In the genomic region with DNA sequence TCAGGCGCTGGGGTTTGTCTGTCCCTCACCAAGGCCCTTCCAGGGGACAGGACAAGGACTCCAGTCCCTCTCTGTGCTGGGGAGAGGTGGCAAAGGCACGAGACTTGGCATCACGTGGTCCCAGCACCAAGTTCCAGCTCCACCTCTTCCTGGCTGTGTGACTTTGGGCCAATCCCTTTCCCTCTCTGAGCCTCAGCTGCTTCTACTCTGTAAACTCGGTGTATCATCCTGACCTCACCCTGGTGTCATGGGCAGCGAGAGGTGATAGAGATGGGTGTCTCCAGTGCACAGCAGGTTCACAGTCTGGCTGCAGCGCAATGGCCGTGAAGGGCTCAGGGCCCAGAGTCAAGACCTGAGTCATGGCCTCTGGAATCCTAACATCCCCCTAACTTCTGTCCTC, we compare ENCODE assay signal across 20 cellular contexts. TPM values are rescaled to one million over a fixed set of nuclear protein-coding genes. Genes with fewer than 3 reads are reported as not detected.
A peak's percentile ranks its signal among the peaks of the same experiment; 100 is the strongest.
DNase-seq lines count a peak whose midpoint lies in the region; ATAC-seq, FAIRE-seq and TF ChIP-seq lines count a peak whose summit lies in the region.
"Had no signal": no experiment of that assay in that cellular context is flagged by ENCODE, and none has a peak within 500 bp of the region (broad histone marks: within the 10 kb centered on the region; RNA-seq: fewer than 3 reads in every experiment).

No MANE protein-coding gene starts in this region.

- BruUV-seq in Panc1 (replicated peaks; lab: Mats Ljungman, UMichigan) = no TSS peak

- H3K4me3 ChIP-seq in Panc1 (ENCODE audit: low read depth in 2 of 2, low read length in 2 of 2) = no peak overlapping the region
- no peak overlapping the region for H3K4me3 ChIP-seq in dorsolateral prefrontal cortex

- no peaks in the 10 kb centered on the region for H3K9me3 ChIP-seq in Panc1 (ENCODE audit: control insufficient read depth, insufficient read depth, low read depth, low read length)

- H3K9me3 Mint-ChIP-seq in natural killer cell = no peaks in the 10 kb centered on the region

- no peak for TF ChIP-seq CTCF in Panc1 (IDR thresholded peaks at IDR 0.05)
- no peak for TF ChIP-seq CTCF in dorsolateral prefrontal cortex (IDR thresholded peaks at IDR 0.05 in 54 of 56, conservative IDR thresholded peaks at IDR 0.05 in 2 of 56; ENCODE audit: low read depth in 1 of 56, partially characterized antibody in 56 of 56)
- no peak for TF ChIP-seq CTCF in natural killer cell (IDR thresholded peaks at IDR 0.05)

- H3K27ac ChIP-seq in Panc1 (ENCODE audit: low read length) = no peak overlapping the region
- peak overlapping the region in 58 of 59 donors; percentile 42 to 99 (median 95) for H3K27ac ChIP-seq in dorsolateral prefrontal cortex

- DNase-seq in A172 (ENCODE audit: low spot score) (peak; percentile 4), H54 (ENCODE audit: insufficient read length, low spot score) (peak; percentile 41), Panc1 (ENCODE audit: low read depth, low spot score) (no peak), dorsolateral prefrontal cortex (no peak), natural killer cell (no peak), NCI-H1092 (lab: John Stamatoyannopoulos, UW) (no peak), SIG-M5 treated with dmso at 0.1 percent for 504 hours (lab: John Stamatoyannopoulos, UW; ENCODE audit: unreplicated experiment) (no peak)
- DNase-seq: AML-193, COR-L47, DMS153, IMR-90, MV-4-11, NCI-H1417 treated with DMSO at 0.1 percent for 48 hours, NCI-H2029, NCI-H774, SHP77, T-helper 1 cell had no signal

- H3K4me1 Mint-ChIP-seq in natural killer cell = no peaks in the 10 kb centered on the region
- H3K4me1 Mint-ChIP-seq: CD14-positive monocyte had no signal

- ATAC-seq in Panc1 = peak; percentile 62
- ATAC-seq in natural killer cell = no peak
- no peak for ATAC-seq in GM21723 (IDR thresholded peaks at IDR 0.05; ENCODE audit: unreplicated experiment)
- ATAC-seq: SK-N-SH treated with all-trans-retinoic acid at 6 μM for 48 hours had no signal

- no peak overlapping the region for H3K27ac Mint-ChIP-seq in natural killer cell
- H3K27ac Mint-ChIP-seq: CD14-positive monocyte had no signal

- no peak for TF ChIP-seq POLR2A in H54 (IDR thresholded peaks at IDR 0.05; ENCODE audit: low read depth, low read length)

- intact Hi-C loops in Panc1 (cut with micrococcal nuclease; ENCODE audit: unreplicated experiment) = loop anchor here (10.0 kb wide), 1 partner anchor 87 kb away; the partner anchor contains the start of gene FAM222A
- intact Hi-C loops in dorsolateral prefrontal cortex (cut with DNase I) = loop anchor here (2.0 to 5.0 kb wide), 2 partner anchors 85 to 90 kb away; partner anchors contain the start of gene FAM222A (in 1 of the 2)
- intact Hi-C loops in natural killer cell (cut with micrococcal nuclease) = no loop called here

- H3K4me3 Mint-ChIP-seq in natural killer cell = no peak overlapping the region
- H3K4me3 Mint-ChIP-seq: CD14-positive monocyte had no signal

- H3K27me3 Mint-ChIP-seq in natural killer cell (ENCODE audit: low read depth in 2 of 2) = peaks cover 0 to 23% of the 10 kb centered on the region in 2 donors

- no peak for FAIRE-seq in H54 (lab: Jason Lieb, UNC)

- in situ Hi-C loops in Panc1 (cut with HindIII; ENCODE audit: low pct_unique_long_range_greater_than_20kb, low sequenced_read_pairs) = no loop called here

- POLR2A ChIA-PET in Panc1 (lab: Charles Lee) = interaction anchor here (0.6 kb wide), 1 partner anchor 298 kb away, joined by 4 read pairs; no protein-coding TSS in a partner anchor

- H3K4me1 ChIP-seq in Panc1 (ENCODE audit: control insufficient read depth, insufficient read depth, low read length) = no peaks in the 10 kb centered on the region

- H3K36me3 ChIP-seq in Panc1 (ENCODE audit: control insufficient read depth, insufficient read depth, low read length) = no peaks in the 10 kb centered on the region

- H3K36me3 Mint-ChIP-seq in natural killer cell = no peaks in the 10 kb centered on the region
- H3K36me3 Mint-ChIP-seq: CD14-positive monocyte had no signal

- CTCF ChIA-PET in Panc1 (lab: Charles Lee) = interaction anchor here (0.6 kb wide), 1 partner anchor 108 kb away, joined by 6 read pairs; no protein-coding TSS in a partner anchor

- H3K27me3 ChIP-seq in Panc1 (ENCODE audit: control insufficient read depth, insufficient read depth, low read length) (peaks cover 8% of the 10 kb centered on the region; the same call in 1 of the 2 replicates), dorsolateral prefrontal cortex (peaks cover 0 to 20% (median 0%) of the 10 kb centered on the region in 45 donors)

RNA-seq across cellular contexts. Expression of gene MVK, which starts 54.0 kb away (rescaled TPM):
- total RNA-seq in A172 (2014; rRNA removed; shearing (Covaris generic)) = 18.7 and 30.2 TPM in 2 replicates
- total RNA-seq in Panc1 (2021; ENCODE audit: unreplicated experiment) = 41.6 TPM
- polyA plus RNA-seq in Panc1 (2012; ENCODE audit: insufficient read length) = 34.8 TPM
- 10 to 100 TPM; 11.9 to 45.9 (median 24.6) TPM for total RNA-seq in dorsolateral prefrontal cortex
- 10 to 100 TPM in 2 of 3 donors, 1 to 10 TPM in 1; 9.4 to 16.6 (median 16.2) TPM for total RNA-seq in natural killer cell

RNA-seq across cellular contexts. Expression of gene MMAB, which starts 54.3 kb away (rescaled TPM):
- total RNA-seq in A172 (2014; rRNA removed; shearing (Covaris generic)) = 51.2 and 52.0 TPM in 2 replicates
- total RNA-seq in Panc1 (2021; ENCODE audit: unreplicated experiment) (58.6 TPM), dorsolateral prefrontal cortex (10 to 100 TPM; 17.6 to 53.8 (median 31.3) TPM), natural killer cell (10 to 100 TPM; 17.1 to 18.3 (median 17.6) TPM)
- polyA plus RNA-seq in Panc1 (2012; ENCODE audit: insufficient read length) = 41.3 TPM

Comparison
In these comparisons a context has a peak if more than half of its experiments do, and no peak if none do; other contexts are left out.
1. DNase-seq: peak in A172 (single experiment) and H54 (single experiment); none in Panc1 (single experiment), dorsolateral prefrontal cortex (0 of 10), natural killer cell (single experiment), NCI-H1092 (single experiment) and SIG-M5 treated with dmso at 0.1 percent for 504 hours (single experiment).